In genomic region chr3:43638594-43639447, GRCh38 we compare ENCODE assay signal across 1 cellular context.
TF ChIP-seq lines count a peak whose summit lies in the region.

No MANE protein-coding gene starts in this region.

TF ChIP-seq in SK-N-SH treated with all-trans-retinoic acid at 6 μM for 48 hours, 23 proteins besides CTCF, POLR2A, EP300 and RAD21:
- TF ChIP-seq, protein P1, sequence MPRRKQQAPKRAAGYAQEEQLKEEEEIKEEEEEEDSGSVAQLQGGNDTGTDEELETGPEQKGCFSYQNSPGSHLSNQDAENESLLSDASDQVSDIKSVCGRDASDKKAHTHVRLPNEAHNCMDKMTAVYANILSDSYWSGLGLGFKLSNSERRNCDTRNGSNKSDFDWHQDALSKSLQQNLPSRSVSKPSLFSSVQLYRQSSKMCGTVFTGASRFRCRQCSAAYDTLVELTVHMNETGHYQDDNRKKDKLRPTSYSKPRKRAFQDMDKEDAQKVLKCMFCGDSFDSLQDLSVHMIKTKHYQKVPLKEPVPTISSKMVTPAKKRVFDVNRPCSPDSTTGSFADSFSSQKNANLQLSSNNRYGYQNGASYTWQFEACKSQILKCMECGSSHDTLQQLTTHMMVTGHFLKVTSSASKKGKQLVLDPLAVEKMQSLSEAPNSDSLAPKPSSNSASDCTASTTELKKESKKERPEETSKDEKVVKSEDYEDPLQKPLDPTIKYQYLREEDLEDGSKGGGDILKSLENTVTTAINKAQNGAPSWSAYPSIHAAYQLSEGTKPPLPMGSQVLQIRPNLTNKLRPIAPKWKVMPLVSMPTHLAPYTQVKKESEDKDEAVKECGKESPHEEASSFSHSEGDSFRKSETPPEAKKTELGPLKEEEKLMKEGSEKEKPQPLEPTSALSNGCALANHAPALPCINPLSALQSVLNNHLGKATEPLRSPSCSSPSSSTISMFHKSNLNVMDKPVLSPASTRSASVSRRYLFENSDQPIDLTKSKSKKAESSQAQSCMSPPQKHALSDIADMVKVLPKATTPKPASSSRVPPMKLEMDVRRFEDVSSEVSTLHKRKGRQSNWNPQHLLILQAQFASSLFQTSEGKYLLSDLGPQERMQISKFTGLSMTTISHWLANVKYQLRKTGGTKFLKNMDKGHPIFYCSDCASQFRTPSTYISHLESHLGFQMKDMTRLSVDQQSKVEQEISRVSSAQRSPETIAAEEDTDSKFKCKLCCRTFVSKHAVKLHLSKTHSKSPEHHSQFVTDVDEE (CRISPR knock-in tag; IDR thresholded peaks at IDR 0.05), result no peak
- TF ChIP-seq ESRRG (CRISPR knock-in tag; IDR thresholded peaks at IDR 0.05) (no peak), CSRNP3 (CRISPR knock-in tag; IDR thresholded peaks at IDR 0.05) (no peak), ZNF70 (CRISPR knock-in tag; IDR thresholded peaks at IDR 0.05) (no peak), RARB (CRISPR knock-in tag; IDR thresholded peaks at IDR 0.05) (no peak), ISL1 (CRISPR knock-in tag; IDR thresholded peaks at IDR 0.05) (no peak), BACH2 (CRISPR knock-in tag; IDR thresholded peaks at IDR 0.05; ENCODE audit: borderline replicate concordance) (no peak), CSDC2 (CRISPR knock-in tag; IDR thresholded peaks at IDR 0.05) (no peak), ZNF565 (CRISPR knock-in tag; conservative IDR thresholded peaks at IDR 0.05; ENCODE audit: low read depth) (no peak), OSR1 (CRISPR knock-in tag; IDR thresholded peaks at IDR 0.05) (no peak), ZFP30 (CRISPR knock-in tag; IDR thresholded peaks at IDR 0.05) (no peak), POU6F1 (CRISPR knock-in tag; IDR thresholded peaks at IDR 0.05; ENCODE audit: borderline replicate concordance, low read depth) (no peak), ZNF8 (CRISPR knock-in tag; IDR thresholded peaks at IDR 0.05) (no peak), ZC3H10 (CRISPR knock-in tag; IDR thresholded peaks at IDR 0.05) (no peak), ZFP3 (CRISPR knock-in tag; IDR thresholded peaks at IDR 0.05) (no peak), TCF4 (CRISPR knock-in tag; IDR thresholded peaks at IDR 0.05; ENCODE audit: borderline replicate concordance) (no peak), SNAI2 (CRISPR knock-in tag; IDR thresholded peaks at IDR 0.05) (no peak), PATZ1 (CRISPR knock-in tag; IDR thresholded peaks at IDR 0.05; ENCODE audit: borderline replicate concordance) (no peak), ARNTL (CRISPR knock-in tag; IDR thresholded peaks at IDR 0.05; ENCODE audit: borderline replicate concordance, low read depth) (no peak)
- TF ChIP-seq, protein P2, sequence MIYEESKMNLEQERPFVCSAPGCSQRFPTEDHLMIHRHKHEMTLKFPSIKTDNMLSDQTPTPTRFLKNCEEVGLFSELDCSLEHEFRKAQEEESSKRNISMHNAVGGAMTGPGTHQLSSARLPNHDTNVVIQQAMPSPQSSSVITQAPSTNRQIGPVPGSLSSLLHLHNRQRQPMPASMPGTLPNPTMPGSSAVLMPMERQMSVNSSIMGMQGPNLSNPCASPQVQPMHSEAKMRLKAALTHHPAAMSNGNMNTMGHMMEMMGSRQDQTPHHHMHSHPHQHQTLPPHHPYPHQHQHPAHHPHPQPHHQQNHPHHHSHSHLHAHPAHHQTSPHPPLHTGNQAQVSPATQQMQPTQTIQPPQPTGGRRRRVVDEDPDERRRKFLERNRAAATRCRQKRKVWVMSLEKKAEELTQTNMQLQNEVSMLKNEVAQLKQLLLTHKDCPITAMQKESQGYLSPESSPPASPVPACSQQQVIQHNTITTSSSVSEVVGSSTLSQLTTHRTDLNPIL (CRISPR knock-in tag; IDR thresholded peaks at IDR 0.05; ENCODE audit: low read depth), result no peak
